ENCODE assay signal across 20 cellular contexts in genomic region chr18:23178201-23178600, GRCh38.
"Had no signal": no experiment of that assay in that cellular context is flagged by ENCODE, and none has a peak within 500 bp of the region (broad histone marks: within the 10 kb centered on the region; RNA-seq: fewer than 3 reads in every experiment).

No MANE protein-coding gene starts in this region.

- H3K27ac Mint-ChIP-seq: activated B cell treated with CpG ODN at 0.5 μM for 24 hours; activated CD4-positive, alpha-beta T cell treated with anti-CD3 and anti-CD28 coated beads for 36 hours; activated naive CD8-positive, alpha-beta T cell treated with anti-CD3 and anti-CD28 coated beads for 36 hours; natural killer cell treated with Interleukin-12 subunit alpha and Interleukin-12 subunit beta and Interleukin-15 and Interleukin-18, amount 100 ng/mL, for 72 hours had no signal

- H3K27me3 ChIP-seq: upper lobe of left lung had no signal

- H3K9me3 Mint-ChIP-seq: activated B cell treated with CpG ODN at 0.5 μM for 24 hours; activated naive CD8-positive, alpha-beta T cell treated with anti-CD3 and anti-CD28 coated beads for 36 hours; activated T-cell treated with anti-CD3 and anti-CD28 coated beads, Interleukin-2, amount 50 U/mL, for 4 hours; natural killer cell treated with Interleukin-12 subunit alpha and Interleukin-12 subunit beta and Interleukin-15 and Interleukin-18, amount 100 ng/mL, for 72 hours had no signal

- H3K4me3 ChIP-seq: coronary artery, left ventricle myocardium inferior, upper lobe of left lung had no signal

- H3K27ac ChIP-seq: coronary artery, left ventricle myocardium inferior had no signal

- ATAC-seq: activated CD4-positive, alpha-beta T cell treated with anti-CD3 and anti-CD28 coated beads for 36 hours; activated T-cell treated with anti-CD3 and anti-CD28 coated beads, Interleukin-2, amount 50 U/mL, for 4 hours; natural killer cell treated with Interleukin-12 subunit alpha and Interleukin-12 subunit beta and Interleukin-15 and Interleukin-18, amount 100 ng/mL, for 72 hours had no signal

- H3K27me3 Mint-ChIP-seq: activated naive CD8-positive, alpha-beta T cell treated with anti-CD3 and anti-CD28 coated beads for 36 hours; natural killer cell treated with Interleukin-12 subunit alpha and Interleukin-12 subunit beta and Interleukin-15 and Interleukin-18, amount 100 ng/mL, for 72 hours had no signal

- H3K36me3 ChIP-seq: left ventricle myocardium inferior, upper lobe of left lung had no signal

- H3K4me3 Mint-ChIP-seq: activated B cell treated with CpG ODN at 0.5 μM for 24 hours; activated CD4-positive, alpha-beta T cell treated with anti-CD3 and anti-CD28 coated beads for 36 hours; activated naive CD8-positive, alpha-beta T cell treated with anti-CD3 and anti-CD28 coated beads for 36 hours; activated T-cell treated with anti-CD3 and anti-CD28 coated beads, Interleukin-2, amount 50 U/mL, for 4 hours; natural killer cell treated with Interleukin-12 subunit alpha and Interleukin-12 subunit beta and Interleukin-15 and Interleukin-18, amount 100 ng/mL, for 72 hours had no signal

- H3K9me3 ChIP-seq: left ventricle myocardium inferior, upper lobe of left lung had no signal

- DNase-seq: activated B cell treated with CpG ODN at 0.5 μM for 24 hours; activated CD4-positive, alpha-beta T cell treated with anti-CD3 and anti-CD28 coated beads for 36 hours; activated CD4-positive, alpha-beta T cell treated with anti-CD3 and anti-CD28 coated beads, Interleukin-2, amount 50 U/mL, for 4 hours; activated CD8-positive, alpha-beta memory T cell treated with anti-CD3 and anti-CD28 coated beads for 24 hours; activated CD8-positive, alpha-beta memory T cell treated with anti-CD3 and anti-CD28 coated beads, Interleukin-2, amount 50 U/mL, for 4 hours; activated naive CD4-positive, alpha-beta T cell treated with Interleukin-2 at 50 U/mL for 16 hours; activated naive CD8-positive, alpha-beta T cell treated with anti-CD3 and anti-CD28 coated beads for 36 hours; activated T-cell treated with anti-CD3 and anti-CD28 coated beads, Interleukin-2, amount 50 U/mL, for 4 hours; cerebellar nuclear complex; erythroblast; foreskin fibroblast; left ventricle myocardium inferior; midbrain; nucleus accumbens; stimulated activated CD4-positive, alpha-beta T cell treated with anti-CD3 and anti-CD28 coated beads, Interleukin-4, amount 100 ng/mL, for 1 hour; stimulated activated naive CD4-positive, alpha-beta T cell treated with Interleukin-2 at 50 U/mL for 16 hours; T-helper 9 cell; upper lobe of left lung had no signal

- H3K36me3 Mint-ChIP-seq: activated naive CD8-positive, alpha-beta T cell treated with anti-CD3 and anti-CD28 coated beads for 36 hours; natural killer cell treated with Interleukin-12 subunit alpha and Interleukin-12 subunit beta and Interleukin-15 and Interleukin-18, amount 100 ng/mL, for 72 hours had no signal
